ENCODE assay signal across 17 cellular contexts in genomic region chr14:38127784-38128183, GRCh38.
"Had no signal": no experiment of that assay in that cellular context is flagged by ENCODE, and none has a peak within 500 bp of the region (broad histone marks: within the 10 kb centered on the region; RNA-seq: fewer than 3 reads in every experiment).

No MANE protein-coding gene starts in this region.

- H3K27ac ChIP-seq: brain microvascular endothelial cell, heart left ventricle, psoas muscle, right lobe of liver, upper lobe of left lung had no signal

- H3K36me3 Mint-ChIP-seq: activated naive CD4-positive, alpha-beta T cell treated with anti-CD3 and anti-CD28 coated beads, Interleukin-2, amount 50 U/mL, for 72 hours; naive thymus-derived CD8-positive, alpha-beta T cell had no signal

- H3K4me1 ChIP-seq: heart left ventricle, psoas muscle, right lobe of liver, upper lobe of left lung had no signal

- H3K27me3 Mint-ChIP-seq: naive thymus-derived CD8-positive, alpha-beta T cell had no signal

- H3K9me3 ChIP-seq: mucosa of descending colon, psoas muscle, right lobe of liver, upper lobe of left lung had no signal

- H3K36me3 ChIP-seq: brain microvascular endothelial cell, heart left ventricle, right lobe of liver, upper lobe of left lung had no signal

- H3K27ac Mint-ChIP-seq: activated naive CD4-positive, alpha-beta T cell treated with anti-CD3 and anti-CD28 coated beads, Interleukin-2, amount 50 U/mL, for 72 hours; endodermal cell had no signal

- H3K4me3 Mint-ChIP-seq: endodermal cell; naive thymus-derived CD8-positive, alpha-beta T cell had no signal

- H3K27me3 ChIP-seq: brain microvascular endothelial cell, right lobe of liver, upper lobe of left lung had no signal

- H3K4me3 ChIP-seq: heart left ventricle, mucosa of descending colon, psoas muscle, right lobe of liver, upper lobe of left lung had no signal

- H3K9me3 Mint-ChIP-seq: naive thymus-derived CD8-positive, alpha-beta T cell had no signal

- DNase-seq: activated CD4-positive, alpha-beta T cell treated with anti-CD3 and anti-CD28 coated beads, Interleukin-2, amount 50 U/mL, for 1 hour; activated CD4-positive, CD25-positive, alpha-beta regulatory T cell; activated T-cell treated with anti-CD3 and anti-CD28 coated beads for 4 hours; brain microvascular endothelial cell; endodermal cell; erythroblast; heart left ventricle; mammary epithelial cell; mucosa of descending colon; naive thymus-derived CD8-positive, alpha-beta T cell; psoas muscle; right lobe of liver; stimulated activated CD4-positive, alpha-beta T cell treated with anti-CD3 and anti-CD28 coated beads, Interleukin-2, amount 100 ng/mL, for 24 hours; stimulated activated naive CD8-positive, alpha-beta T cell treated with anti-CD3 and anti-CD28 coated beads, Interleukin-15, Interleukin-2, amounts not matched to agents 100 U/mL and 50 U/mL, for 24 hours; T-helper 2 cell; upper lobe of left lung had no signal
